26 cellular contexts compared by ENCODE assay signal in the genomic region with DNA sequence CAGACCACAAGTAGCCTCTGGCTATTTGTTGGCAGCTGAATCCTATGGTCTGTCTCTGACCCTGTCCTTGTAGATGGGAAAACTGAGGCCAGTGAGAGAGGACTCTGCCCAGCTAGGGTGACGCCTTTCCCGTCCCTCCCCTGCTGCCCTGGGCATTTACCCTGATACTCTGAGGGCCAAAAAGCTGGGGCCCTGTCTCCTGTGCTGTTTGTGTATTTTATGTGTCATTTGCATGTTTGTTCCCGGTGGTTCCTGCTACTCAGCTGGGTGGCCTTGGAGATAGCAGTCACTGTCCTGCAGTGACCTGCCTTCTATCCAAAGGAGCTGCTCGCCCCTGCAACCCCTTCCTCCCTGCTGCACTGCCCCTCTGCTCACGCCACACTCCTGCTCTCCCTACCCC. TPM values are rescaled to one million over a fixed set of nuclear protein-coding genes. Genes with fewer than 3 reads are reported as not detected.
DNase-seq lines count a peak whose midpoint lies in the region; ATAC-seq, FAIRE-seq and TF ChIP-seq lines count a peak whose summit lies in the region.
"Had no signal": no experiment of that assay in that cellular context is flagged by ENCODE, and none has a peak within 500 bp of the region (broad histone marks: within the 10 kb centered on the region; RNA-seq: fewer than 3 reads in every experiment).

No MANE protein-coding gene starts in this region.

- H4K91ac ChIP-seq in neuronal stem cell (ENCODE audit: low read depth, low read length, poor library complexity) = no peak overlapping the region

- no peak overlapping the region for H4K8ac ChIP-seq in neuronal stem cell (ENCODE audit: low read depth, low read length)

- CTCF ChIA-PET in RWPE1 (lab: Yijun Ruan, JAX) = no interaction called here

- no peak overlapping the region for H2BK5ac ChIP-seq in neuronal stem cell (ENCODE audit: low read length)

- peak; percentile 61 for FAIRE-seq in urothelium cell line (lab: Jason Lieb, UNC)
- FAIRE-seq: A549, D721Med, GM12891, GM18507, H54 had no signal

- H3K4me1 ChIP-seq in neuronal stem cell (ENCODE audit: control insufficient read depth in 2 of 2, insufficient read depth in 1 of 2, low read depth in 1 of 2, low read length in 2 of 2) = no peaks in the 10 kb centered on the region
- H3K4me1 ChIP-seq: A549, BE2C, HAP-1 had no signal

- H3K4me3 ChIP-seq in neuronal stem cell (ENCODE audit: low read length in 2 of 2) = no peak overlapping the region
- H3K4me3 ChIP-seq: A549; BLaER1 treated with 17β-estradiol and CSF1 and Interleukin-3, amounts not matched to agents 10 nM and 100 nM; HAP-1 had no signal

- ATAC-seq in GM19397 (IDR thresholded peaks at IDR 0.05; ENCODE audit: unreplicated experiment) (no peak), GM19328 (IDR thresholded peaks at IDR 0.05; ENCODE audit: unreplicated experiment) (no peak)
- ATAC-seq: A549 had no signal

- peaks cover 0 to 4% of the 10 kb centered on the region in 2 donors for H3K9me3 ChIP-seq in neuronal stem cell (replicated peaks in 1 of 2; ENCODE audit: control insufficient read depth in 2 of 2, insufficient read depth in 1 of 2, low read depth in 1 of 2, low read length in 2 of 2)
- H3K9me3 ChIP-seq: A549; BE2C; BLaER1 treated with 17β-estradiol and CSF1 and Interleukin-3, amounts not matched to agents 10 nM and 100 nM; HAP-1 had no signal

- H3K27me3 ChIP-seq in neuronal stem cell (ENCODE audit: control insufficient read depth in 3 of 3, insufficient read depth in 3 of 3, low read depth in 1 of 3, low read length in 3 of 3) = no peaks in the 10 kb centered on the region
- H3K27me3 ChIP-seq: BE2C; BLaER1 treated with 17β-estradiol and CSF1 and Interleukin-3, amounts not matched to agents 10 nM and 100 nM had no signal

- H3K4ac ChIP-seq in neuronal stem cell (ENCODE audit: low read length) = no peak overlapping the region

- no peak for TF ChIP-seq CTCF in RWPE1 (conservative IDR thresholded peaks at IDR 0.05; ENCODE audit: low read depth)

- H2AK5ac ChIP-seq in neuronal stem cell (ENCODE audit: low read depth, low read length) = no peak overlapping the region

- H3K23ac ChIP-seq in neuronal stem cell (ENCODE audit: low read depth, low read length, poor library complexity) = peak overlapping the region; percentile 48

- H3K79me1 ChIP-seq in neuronal stem cell (ENCODE audit: low read depth, low read length) = no peaks in the 10 kb centered on the region

- peak overlapping the region; percentile 15 for H3K9ac ChIP-seq in neuronal stem cell (ENCODE audit: low read depth, low read length, poor library complexity)
- H3K9ac ChIP-seq: BLaER1 treated with 17β-estradiol and CSF1 and Interleukin-3, amounts not matched to agents 10 nM and 100 nM had no signal

- H2AFZ ChIP-seq in neuronal stem cell (ENCODE audit: low read length) = no peak overlapping the region

- no peak overlapping the region for H2BK12ac ChIP-seq in neuronal stem cell (ENCODE audit: low read length)

- H2BK120ac ChIP-seq in neuronal stem cell (ENCODE audit: low read depth, low read length) = no peak overlapping the region

- POLR2A ChIA-PET in RWPE1 (lab: Yijun Ruan, JAX; ENCODE audit: low non-redundant PET) = no interaction called here

- H3K14ac ChIP-seq in neuronal stem cell (ENCODE audit: low read length) = no peak overlapping the region

- H2BK15ac ChIP-seq in neuronal stem cell (ENCODE audit: low read length) = no peak overlapping the region

- H3K18ac ChIP-seq in neuronal stem cell (ENCODE audit: low read length) = peak overlapping the region; percentile 4

- peak overlapping the region; percentile 34 for H3K27ac ChIP-seq in RWPE1
- no peak overlapping the region for H3K27ac ChIP-seq in neuronal stem cell (replicated peaks; ENCODE audit: low read length)
- H3K27ac ChIP-seq: A549; BLaER1 treated with 17β-estradiol and CSF1 and Interleukin-3, amounts not matched to agents 10 nM and 100 nM had no signal

- H3K4me2 ChIP-seq in neuronal stem cell (ENCODE audit: insufficient read depth, low read length, poor library complexity, severe bottlenecking) = no peak overlapping the region
- H3K4me2 ChIP-seq: A549; BLaER1 treated with 17β-estradiol and CSF1 and Interleukin-3, amounts not matched to agents 10 nM and 100 nM had no signal

- peaks cover 71 to 87% of the 10 kb centered on the region in 2 donors for H3K36me3 ChIP-seq in neuronal stem cell (replicated peaks in 1 of 2; ENCODE audit: control insufficient read depth in 2 of 2, insufficient read depth in 2 of 2, low read length in 2 of 2)
- H3K36me3 ChIP-seq: BE2C had no signal

- WGBS in neuronal stem cell (ENCODE audit: extremely low coverage in 2 of 2, insufficient read length in 2 of 2, insufficient replicate concordance in 1 of 2), 2 donors = no CpG with 5 or more reads among the region's 5 CpGs

- DNase-seq in NCI-H526 (lab: John Stamatoyannopoulos, UW) = peak; percentile 67 to 87
- no peak for DNase-seq in RWPE1 (ENCODE audit: low spot score)
- no peak for DNase-seq in neuronal stem cell (ENCODE audit: low spot score)
- no peak for DNase-seq in urothelium cell line (ENCODE audit: low spot score)
- DNase-seq in NCI-H345 treated with DMSO at 0.1 percent for 48 hours (lab: John Stamatoyannopoulos, UW; ENCODE audit: unreplicated experiment) = no peak
- DNase-seq: 8988T; ACHN; AML-193; BE2C; CD4-positive, alpha-beta T cell; CD8-positive, alpha-beta memory T cell; DMS 273 treated with DMSO at 0.1 percent for 48 hours; DMS79; EL; GDM1; GOT3; HFFc6 had no signal

RNA-seq across cellular contexts. Expression of gene KDM4A, which starts 41.2 kb away (rescaled TPM):
- polyA plus RNA-seq in neuronal stem cell (2013, experiment 1 of 2) = 24.5 TPM
- 25.1 TPM for polyA plus RNA-seq in neuronal stem cell (2013, experiment 2 of 2)

Comparison
In these comparisons a context has a peak if more than half of its experiments do, and no peak if none do; other contexts are left out.
1. DNase-seq: peak in NCI-H526 (2 of 2); none in RWPE1 (single experiment), neuronal stem cell (single experiment), urothelium cell line (single experiment) and NCI-H345 treated with DMSO at 0.1 percent for 48 hours (single experiment).